19 cellular contexts compared by ENCODE assay signal in genomic region chr1:199522338-199522737, GRCh38.
DNase-seq lines count a peak whose midpoint lies in the region; ATAC-seq, FAIRE-seq and TF ChIP-seq lines count a peak whose summit lies in the region.
"Had no signal": no experiment of that assay in that cellular context is flagged by ENCODE, and none has a peak within 500 bp of the region (broad histone marks: within the 10 kb centered on the region; RNA-seq: fewer than 3 reads in every experiment).

No MANE protein-coding gene starts in this region.

- 0% methylated on average over 1 of the region's 1 CpG for WGBS in A549 (ENCODE audit: missing lambda C conversion rate)

- TF ChIP-seq POLR2A in A549 (IDR thresholded peaks at IDR 0.05; ENCODE audit: low read length), result no peak

- H3K4me3 ChIP-seq in A549, result no peak overlapping the region

- TF ChIP-seq CTCF in A549 (IDR thresholded peaks at IDR 0.05) (no peak), RWPE1 (conservative IDR thresholded peaks at IDR 0.05; ENCODE audit: low read depth) (no peak)

- FAIRE-seq in A549 (lab: Jason Lieb, UNC), result no peak
- FAIRE-seq: H1 had no signal

- H3K9me3 ChIP-seq in A549, result no peaks in the 10 kb centered on the region

- POLR2A ChIA-PET in A549 (lab: Yijun Ruan, JAX), result no interaction called here
- POLR2A ChIA-PET in RWPE1 (lab: Yijun Ruan, JAX; ENCODE audit: low non-redundant PET), result no interaction called here

- ATAC-seq in A549, result no peak
- ATAC-seq: SK-N-SH treated with all-trans-retinoic acid at 6 μM for 48 hours had no signal

- CTCF ChIA-PET in A549 (lab: Yijun Ruan, JAX) (no interaction called here), RWPE1 (lab: Yijun Ruan, JAX) (no interaction called here)

- no peak for TF ChIP-seq EP300 in A549 (IDR thresholded peaks at IDR 0.05)

- no peak overlapping the region for H3K27ac ChIP-seq in A549
- no peak overlapping the region for H3K27ac ChIP-seq in RWPE1

- no peaks in the 10 kb centered on the region for H3K4me1 ChIP-seq in A549

- TF ChIP-seq RAD21 in A549 (conservative IDR thresholded peaks at IDR 0.05 in 1 of 2, IDR thresholded peaks at IDR 0.05 in 1 of 2), result no peak

- H3K4me2 ChIP-seq in A549, result no peak overlapping the region

- no peak for DNase-seq in A549 (ENCODE audit: low read depth in 1 of 2, low spot score in 1 of 2)
- DNase-seq in ELR (ENCODE audit: low read depth), result peak; percentile 57
- DNase-seq in RWPE1 (ENCODE audit: low spot score), result peak; percentile 12
- peak; percentile 7 for DNase-seq in iris pigment epithelial cell (ENCODE audit: low read depth)
- DNase-seq in OCI-M2 (lab: John Stamatoyannopoulos, UW; ENCODE audit: unreplicated experiment), result no peak
- DNase-seq in medulla oblongata (ENCODE audit: extremely low spot score), result no peak
- no peak for DNase-seq in NOMO-1 treated with DMSO at 0.1 percent for 48 hours (lab: John Stamatoyannopoulos, UW; ENCODE audit: unreplicated experiment)
- no peak for DNase-seq in stimulated activated CD4-positive, alpha-beta T cell treated with anti-CD3 and anti-CD28 coated beads, Interleukin-2, amount 100 ng/mL, for 48 hours
- DNase-seq: 8988T, AML-193, COR-L47, DMS153, Karpas-422, NCI-H187, NCI-H226, NCI-H524 treated with DMSO at 0.1 percent for 48 hours, SHP77 treated with DMSO at 0.1 percent for 48 hours had no signal

TF ChIP-seq in A549, 52 proteins besides CTCF, POLR2A, EP300 and RAD21:
- TF ChIP-seq KDM5A (IDR thresholded peaks at IDR 0.05) (no peak), CBX8 (IDR thresholded peaks at IDR 0.05) (no peak), MAX (IDR thresholded peaks at IDR 0.05) (no peak), FOSL2 (IDR thresholded peaks at IDR 0.05) (no peak), FOSL2 (CRISPR knock-in tag; IDR thresholded peaks at IDR 0.05) (peak; percentile 54), ELK1 (IDR thresholded peaks at IDR 0.05; ENCODE audit: low read depth, low read length) (no peak), PHF8 (IDR thresholded peaks at IDR 0.05; ENCODE audit: borderline replicate concordance, low read depth) (no peak), RFX5 (IDR thresholded peaks at IDR 0.05) (no peak)

Comparison
In these comparisons a context has a peak if more than half of its experiments do, and no peak if none do; other contexts are left out.
1. DNase-seq: peak in ELR (single experiment), RWPE1 (single experiment) and iris pigment epithelial cell (single experiment); none in A549 (0 of 2), OCI-M2 (single experiment), medulla oblongata (single experiment), NOMO-1 treated with DMSO at 0.1 percent for 48 hours (single experiment) and stimulated activated CD4-positive, alpha-beta T cell treated with anti-CD3 and anti-CD28 coated beads, Interleukin-2, amount 100 ng/mL, for 48 hours (0 of 2).